Comparison of ENCODE assay signal across 14 cellular contexts in the genomic region with DNA sequence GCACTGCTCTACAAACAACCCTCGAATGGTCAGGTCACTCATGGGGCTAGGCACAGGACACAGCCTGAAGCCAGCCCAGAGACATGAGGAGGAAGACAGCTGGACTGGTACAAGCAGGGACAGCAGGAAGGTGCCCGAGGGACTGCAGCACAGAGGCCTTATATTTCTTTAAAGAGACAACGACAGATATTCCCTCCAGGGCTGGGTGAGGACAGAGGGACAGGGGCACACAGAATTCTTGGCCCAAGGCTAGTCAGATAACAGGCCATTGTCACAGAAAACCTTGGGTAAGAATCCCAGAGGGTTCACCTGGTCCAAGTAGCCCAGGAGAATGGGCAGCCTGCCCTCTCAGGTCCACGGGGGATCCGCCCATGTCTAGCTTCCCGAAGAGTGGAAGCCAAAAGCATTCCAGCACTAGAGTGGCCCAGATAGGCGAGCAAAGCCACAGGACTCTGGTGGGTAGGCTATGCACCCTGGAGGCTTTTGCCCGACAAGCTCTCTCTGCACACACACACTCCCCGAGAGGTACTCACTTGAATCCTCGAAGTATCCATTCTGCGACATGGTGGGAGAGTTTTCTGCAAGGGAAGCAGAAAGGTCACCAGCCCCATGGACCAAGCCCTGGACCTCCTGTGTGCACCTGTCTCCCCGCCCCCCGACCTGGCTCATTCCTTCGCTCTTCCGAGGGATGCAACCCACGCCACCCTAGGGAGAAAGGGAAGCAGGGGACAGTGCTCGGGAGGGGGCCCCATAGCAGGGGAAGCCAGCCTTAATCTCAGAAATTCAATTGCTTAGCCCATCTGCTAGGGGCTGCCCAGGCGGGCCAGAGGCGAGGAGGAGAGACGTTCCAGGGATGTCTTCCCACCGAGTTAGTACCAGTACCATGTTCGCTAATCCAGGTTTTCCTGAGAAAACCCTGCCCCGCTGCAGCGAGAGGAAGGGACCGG. TPM values are rescaled to one million over a fixed set of nuclear protein-coding genes. Genes with fewer than 3 reads are reported as not detected.
DNase-seq lines count a peak whose midpoint lies in the region; FAIRE-seq and TF ChIP-seq lines count a peak whose summit lies in the region.
"Had no signal": no experiment of that assay in that cellular context is flagged by ENCODE, and none has a peak within 500 bp of the region (broad histone marks: within the 10 kb centered on the region; RNA-seq: fewer than 3 reads in every experiment).

No MANE protein-coding gene starts in this region.

- H3K9me3 Mint-ChIP-seq in activated T-cell treated with anti-CD3 and anti-CD28 coated beads, Interleukin-2, amount 50 U/mL, for 24 hours = no peaks in the 10 kb centered on the region

- H3K27ac Mint-ChIP-seq in activated T-cell treated with anti-CD3 and anti-CD28 coated beads, Interleukin-2, amount 50 U/mL, for 24 hours = no peak overlapping the region

- TF ChIP-seq CTCF in fibroblast of villous mesenchyme (IDR thresholded peaks at IDR 0.05; ENCODE audit: insufficient read depth, low read depth, low read length) = no peak
- no peak for TF ChIP-seq CTCF in spleen (IDR thresholded peaks at IDR 0.05 in 8 of 11, conservative IDR thresholded peaks at IDR 0.05 in 3 of 11)

- no peak for FAIRE-seq in RCC 7860 (lab: Jason Lieb, UNC)

- intact Hi-C loops in spleen (cut with DNase I; ENCODE audit: low total_unique reads) = no loop called here

- H3K27me3 Mint-ChIP-seq in activated T-cell treated with anti-CD3 and anti-CD28 coated beads, Interleukin-2, amount 50 U/mL, for 24 hours = peaks cover 60% of the 10 kb centered on the region

- H3K9ac ChIP-seq in SK-N-MC (ENCODE audit: insufficient read length) = no peak overlapping the region

- H3K27ac ChIP-seq in SK-N-MC (no peak overlapping the region), spleen (no peak overlapping the region)
- H3K27ac ChIP-seq: esophagus muscularis mucosa, stomach had no signal

- peak overlapping the region; percentile 80 for H3K4me3 Mint-ChIP-seq in activated T-cell treated with anti-CD3 and anti-CD28 coated beads, Interleukin-2, amount 50 U/mL, for 24 hours

- TF ChIP-seq POLR2A in spleen (IDR thresholded peaks at IDR 0.05) = no peak

- H3K9me3 ChIP-seq in SK-N-MC (ENCODE audit: low read depth, low read length) (no peaks in the 10 kb centered on the region), spleen (no peaks in the 10 kb centered on the region)
- H3K9me3 ChIP-seq: esophagus muscularis mucosa, stomach had no signal

- H3K4me3 ChIP-seq in SK-N-MC (peak overlapping the region; percentile 74), fibroblast of villous mesenchyme (ENCODE audit: low read depth, low read length) (peak overlapping the region; percentile 86), spleen (peak overlapping the region in 6 of 8 donors; percentile 64 to 92 (median 88))

- H3K36me3 ChIP-seq in SK-N-MC (ENCODE audit: insufficient read depth, low read length) (no peaks in the 10 kb centered on the region), spleen (no peaks in the 10 kb centered on the region)
- H3K36me3 ChIP-seq: esophagus muscularis mucosa, stomach had no signal

- peaks cover 12% of the 10 kb centered on the region for H3K4me1 Mint-ChIP-seq in activated T-cell treated with anti-CD3 and anti-CD28 coated beads, Interleukin-2, amount 50 U/mL, for 24 hours (ENCODE audit: low read depth)

- 66 to 77% (median 71%) methylated on average over 23 to 25 of the region's 25 CpGs for WGBS in spleen, 5 donors

- no peaks in the 10 kb centered on the region for H3K36me3 Mint-ChIP-seq in activated T-cell treated with anti-CD3 and anti-CD28 coated beads, Interleukin-2, amount 50 U/mL, for 24 hours (ENCODE audit: low read depth)

- H3K4me1 ChIP-seq in spleen = peaks cover 14 to 31% (median 26%) of the 10 kb centered on the region in 6 donors

- peaks cover 0 to 77% (median 43%) of the 10 kb centered on the region in 7 donors for H3K27me3 ChIP-seq in spleen (replicated peaks in 1 of 7)

- DNase-seq in activated T-cell treated with anti-CD3 and anti-CD28 coated beads, Interleukin-2, amount 50 U/mL, for 24 hours = no peak
- DNase-seq in activated T-cell treated with anti-CD3 and anti-CD28 coated beads, Interleukin-2, amount 50 U/mL, for 1 hour = no peak
- DNase-seq in SK-N-MC (ENCODE audit: low read depth, low spot score) (no peak), fibroblast of villous mesenchyme (ENCODE audit: low read depth) (no peak), spleen (no peak), RCC 7860 (ENCODE audit: low spot score) (no peak), NCI-H1694 (lab: John Stamatoyannopoulos, UW) (no peak), GF-D8 (lab: John Stamatoyannopoulos, UW) (no peak)
- DNase-seq: Kasumi-1; midbrain; NCI-H510A; stimulated activated CD4-positive, alpha-beta T cell treated with anti-CD3 and anti-CD28 coated beads, Interleukin-12 subunit alpha, Interleukin-12 subunit beta, amount 100 ng/mL, for 4 hours; stomach had no signal

RNA-seq across cellular contexts. Expression of gene SLC4A11, which starts 1.7 kb away (rescaled TPM):
- total RNA-seq in fibroblast of villous mesenchyme = 1.6 and 1.7 TPM in 2 replicates
- total RNA-seq in spleen = 1 to 10 TPM in 2 of 7 donors, under 1 TPM in 5; 0.52 to 1.6 (median 0.67) TPM
- 1 to 10 TPM in 2 of 3 donors, under 1 TPM in 1; 0.93 to 1.4 (median 1.1) TPM for polyA plus RNA-seq in spleen

RNA-seq across cellular contexts. Expression of gene ITPA, which starts 28.0 kb away (rescaled TPM):
- total RNA-seq in fibroblast of villous mesenchyme (29.8 and 40.3 TPM in 2 replicates), spleen (10 to 100 TPM; 26.1 to 54.8 (median 38.1) TPM)
- 100 to 1,000 TPM; 111 to 173 (median 165) TPM for polyA plus RNA-seq in spleen

RNA-seq across cellular contexts. Expression of gene DDRGK1, which starts 32.8 kb away (rescaled TPM):
- total RNA-seq in fibroblast of villous mesenchyme (19.0 and 21.6 TPM in 2 replicates), spleen (10 to 100 TPM; 38.2 to 53.7 (median 48.2) TPM)
- polyA plus RNA-seq in spleen = 10 to 100 TPM; 25.6 to 37.3 (median 28.1) TPM
